8 cellular contexts compared by ENCODE assay signal in the genomic region with DNA sequence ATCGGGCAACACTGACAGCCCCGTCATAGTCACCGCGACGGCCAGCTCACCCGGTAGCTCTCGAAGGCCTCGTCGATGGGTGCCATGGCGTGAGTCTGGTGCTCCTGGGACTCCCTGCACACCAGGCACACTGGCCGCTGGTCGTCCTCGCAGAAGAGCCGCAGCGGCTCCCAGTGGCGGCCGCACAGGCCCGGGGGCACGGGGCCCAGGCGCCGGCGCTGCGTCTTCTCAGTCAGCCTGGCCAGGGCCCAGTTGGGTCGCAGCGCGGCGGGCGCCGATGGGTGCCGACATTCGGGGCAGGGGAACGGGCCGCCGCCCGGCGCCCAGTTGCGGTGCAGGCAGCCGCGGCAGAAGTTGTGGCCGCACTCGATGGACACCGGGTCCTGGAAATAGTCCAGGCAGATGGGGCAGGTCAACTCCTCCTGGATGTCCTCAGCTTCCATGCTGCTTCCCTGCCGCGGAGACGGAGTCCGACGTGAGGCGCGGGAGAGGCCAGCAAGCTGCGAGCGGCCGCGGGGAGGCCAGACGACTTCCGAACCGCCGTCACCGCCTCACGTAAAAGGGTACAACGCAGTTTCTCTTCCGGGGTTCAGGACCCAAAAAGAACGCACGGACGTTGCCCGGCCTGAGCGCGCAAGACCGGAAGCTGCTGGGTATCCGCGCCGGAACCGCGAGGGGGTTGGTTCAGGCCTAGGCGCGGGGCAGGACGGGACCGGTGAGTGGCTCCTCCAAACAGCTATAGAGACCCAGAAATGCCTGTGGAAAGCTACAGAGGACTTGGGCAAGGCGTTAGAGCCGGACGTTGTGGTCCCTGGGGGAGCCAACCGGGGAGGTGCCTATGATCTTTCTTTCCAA. TPM values are rescaled to one million over a fixed set of nuclear protein-coding genes. Genes with fewer than 3 reads are reported as not detected.
DNase-seq lines count a peak whose midpoint lies in the region; ATAC-seq, FAIRE-seq and TF ChIP-seq lines count a peak whose summit lies in the region.

A gene with protein sequence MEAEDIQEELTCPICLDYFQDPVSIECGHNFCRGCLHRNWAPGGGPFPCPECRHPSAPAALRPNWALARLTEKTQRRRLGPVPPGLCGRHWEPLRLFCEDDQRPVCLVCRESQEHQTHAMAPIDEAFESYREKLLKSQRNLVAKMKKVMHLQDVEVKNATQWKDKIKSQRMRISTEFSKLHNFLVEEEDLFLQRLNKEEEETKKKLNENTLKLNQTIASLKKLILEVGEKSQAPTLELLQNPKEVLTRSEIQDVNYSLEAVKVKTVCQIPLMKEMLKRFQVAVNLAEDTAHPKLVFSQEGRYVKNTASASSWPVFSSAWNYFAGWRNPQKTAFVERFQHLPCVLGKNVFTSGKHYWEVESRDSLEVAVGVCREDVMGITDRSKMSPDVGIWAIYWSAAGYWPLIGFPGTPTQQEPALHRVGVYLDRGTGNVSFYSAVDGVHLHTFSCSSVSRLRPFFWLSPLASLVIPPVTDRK (minus strand): TSS at position 572 of the 855 bp plus-strand sequence. CDS start 129 bp downstream, at position 443.

- H3K9me3 ChIP-seq in psoas muscle = no peaks in the 10 kb centered on the region

- ATAC-seq in HG02642 (IDR thresholded peaks at IDR 0.05; ENCODE audit: poor library complexity, unreplicated experiment) (peak; percentile 96), psoas muscle (peak; percentile 97 to 99 (median 98))
- ATAC-seq in activated naive CD8-positive, alpha-beta T cell treated with anti-CD3 and anti-CD28 coated beads, Interleukin-2, amount 50 U/mL, for 24 hours = peak; percentile 100

- H3K4me1 ChIP-seq in psoas muscle = peaks cover 26% of the 10 kb centered on the region

- intact Hi-C loops in cardiac septum (cut with DNase I) = loop anchor here (10.0 kb wide), 1 partner anchor 166 kb away; a partner anchor contains a TSS
- intact Hi-C loops in psoas muscle (cut with DNase I) = loop anchor here (5.0 to 10.0 kb wide), 3 partner anchors 68 to 284 kb away; no protein-coding TSS in a partner anchor

- H3K4me1 Mint-ChIP-seq in activated naive CD8-positive, alpha-beta T cell treated with anti-CD3 and anti-CD28 coated beads, Interleukin-2, amount 50 U/mL, for 24 hours = peaks cover 46% of the 10 kb centered on the region

- H3K27me3 ChIP-seq in psoas muscle (ENCODE audit: insufficient read depth in 3 of 3, low read length in 2 of 3) = no peaks in the 10 kb centered on the region

- H3K27ac Mint-ChIP-seq in activated naive CD8-positive, alpha-beta T cell treated with anti-CD3 and anti-CD28 coated beads, Interleukin-2, amount 50 U/mL, for 24 hours = peak within 1 kb of the TSS; percentile 96

- 0 out of 3 replicates have a peak, but pooled peaks have one; percentile 19 for TF ChIP-seq CTCF in GM12872 (IDR thresholded peaks at IDR 0.05; ENCODE audit: insufficient read depth, low read depth, low read length)
- TF ChIP-seq CTCF in psoas muscle (IDR thresholded peaks at IDR 0.05) = peak; percentile 32

- H3K9me3 Mint-ChIP-seq in activated naive CD8-positive, alpha-beta T cell treated with anti-CD3 and anti-CD28 coated beads, Interleukin-2, amount 50 U/mL, for 24 hours = no peaks in the 10 kb centered on the region

- FAIRE-seq in urothelium cell line (lab: Jason Lieb, UNC) = peak; percentile 71

- peaks cover 5 to 39% of the 10 kb centered on the region in 2 donors for H3K36me3 ChIP-seq in psoas muscle (ENCODE audit: insufficient read depth in 1 of 2, low read depth in 1 of 2)

- 1 to 2% (median 1%) methylated on average over 68 to 81 of the region's 81 CpGs for WGBS in psoas muscle, 3 donors

- no peaks in the 10 kb centered on the region for H3K27me3 Mint-ChIP-seq in activated naive CD8-positive, alpha-beta T cell treated with anti-CD3 and anti-CD28 coated beads, Interleukin-2, amount 50 U/mL, for 24 hours

- H3K4me3 ChIP-seq in psoas muscle = peak within 1 kb of the TSS; percentile 97

- peak; percentile 85 for DNase-seq in NCI-H1105 (lab: John Stamatoyannopoulos, UW)
- DNase-seq in SW480 (ENCODE audit: low spot score) = peak; percentile 97
- DNase-seq in activated naive CD8-positive, alpha-beta T cell treated with anti-CD3 and anti-CD28 coated beads, Interleukin-2, amount 50 U/mL, for 24 hours = peak; percentile 92
- DNase-seq in cardiac septum (ENCODE audit: low spot score) = peak; percentile 94
- peak; percentile 95 for DNase-seq in psoas muscle
- DNase-seq in urothelium cell line (ENCODE audit: low spot score) = peak; percentile 97

- H3K4me3 Mint-ChIP-seq in activated naive CD8-positive, alpha-beta T cell treated with anti-CD3 and anti-CD28 coated beads, Interleukin-2, amount 50 U/mL, for 24 hours = peak within 1 kb of the TSS; percentile 94

- H3K27ac ChIP-seq in psoas muscle = peak within 1 kb of the TSS; percentile 96

- H3K36me3 Mint-ChIP-seq in activated naive CD8-positive, alpha-beta T cell treated with anti-CD3 and anti-CD28 coated beads, Interleukin-2, amount 50 U/mL, for 24 hours (ENCODE audit: low read depth) = peaks cover 25% of the 10 kb centered on the region

RNA-seq across cellular contexts. Expression of the gene that starts here (rescaled TPM):
- total RNA-seq in cardiac septum = 7.8 TPM
- 1 to 10 TPM; 4.4 to 8.9 (median 6.1) TPM for total RNA-seq in psoas muscle
- polyA plus RNA-seq in psoas muscle = 1 to 10 TPM; 2.6 to 8.8 (median 4.3) TPM

Comparison
In these comparisons a context has a peak if more than half of its experiments do, and no peak if none do; other contexts are left out.
1. Peak in every context shown above with its lines: DNase-seq, ATAC-seq, H3K4me3 ChIP-seq and H3K27ac ChIP-seq.